28 cellular contexts compared by ENCODE assay signal in the genomic region with DNA sequence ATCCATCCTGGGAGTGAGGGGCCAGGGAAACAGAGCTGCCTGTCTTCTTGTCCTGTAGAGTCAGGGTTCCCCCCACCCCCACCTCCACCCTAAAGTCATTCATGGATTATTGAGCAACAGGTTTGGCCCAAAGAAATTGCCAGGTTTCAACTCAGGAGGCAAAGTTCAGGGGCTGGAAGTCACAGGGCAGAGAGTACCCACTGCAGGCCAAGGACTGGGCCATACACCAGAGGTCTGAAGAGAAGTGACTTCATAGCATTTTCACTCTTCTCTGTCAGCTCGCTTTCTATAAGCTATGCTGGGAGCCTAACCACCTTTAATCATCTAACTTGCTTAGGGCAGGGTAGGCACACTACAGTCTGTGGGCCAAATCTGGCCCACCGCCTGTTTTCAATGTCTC.
"Had no signal": no experiment of that assay in that cellular context is flagged by ENCODE, and none has a peak within 500 bp of the region (broad histone marks: within the 10 kb centered on the region; RNA-seq: fewer than 3 reads in every experiment).

No MANE protein-coding gene starts in this region.

- ATAC-seq: effector memory CD8-positive, alpha-beta T cell; psoas muscle; right cardiac atrium; stimulated activated memory B cell treated with anti-CD40 and anti-IgM and Interleukin-4, amounts not matched to agents 10 μg/mL and 1 μg/mL and 100 μg/mL, for 72 hours; stimulated activated naive CD8-positive, alpha-beta T cell treated with anti-CD3 and anti-CD28 coated beads, Interleukin-15, Interleukin-2, amounts not matched to agents 100 U/mL and 50 U/mL, for 24 hours had no signal

- H3K4me3 ChIP-seq: colonic mucosa, mucosa of descending colon, neural progenitor cell, ovary, psoas muscle, skin epidermis, spleen, testis, tibial artery had no signal

- H3K36me3 ChIP-seq: colonic mucosa, neural progenitor cell, ovary, spleen had no signal

- H3K4me3 Mint-ChIP-seq: immature natural killer cell; mesothelial cell of epicardium; naive B cell; nephron; stimulated activated memory B cell treated with anti-CD40 and anti-IgM and Interleukin-4, amounts not matched to agents 10 μg/mL and 1 μg/mL and 100 μg/mL, for 72 hours; type B pancreatic cell had no signal

- H3K27ac ChIP-seq: neural progenitor cell, ovary, psoas muscle, spleen, testis, tibial artery had no signal

- H2AFZ ChIP-seq: neural progenitor cell had no signal

- H3K9ac ChIP-seq: neural progenitor cell had no signal

- H3K36me3 Mint-ChIP-seq: neural progenitor cell had no signal

- H3K27me3 Mint-ChIP-seq: effector memory CD8-positive, alpha-beta T cell; naive B cell; stimulated activated memory B cell treated with anti-CD40 and anti-IgM and Interleukin-4, amounts not matched to agents 10 μg/mL and 1 μg/mL and 100 μg/mL, for 72 hours had no signal

- FAIRE-seq: endometrium, frontal cortex, keratinocyte had no signal

- H3K27me3 ChIP-seq: colonic mucosa, neural progenitor cell, ovary, spleen, testis, tibial artery had no signal

- H3K9me3 ChIP-seq: colonic mucosa, mucosa of descending colon, ovary, psoas muscle, testis had no signal

- DNase-seq: colonic mucosa; dermis blood vessel endothelial cell; effector memory CD8-positive, alpha-beta T cell; erythroblast; hypothalamus; immature natural killer cell; mesenchymal stem cell; mucosa of descending colon; naive B cell; nucleus accumbens; ovary; psoas muscle; right cardiac atrium; spleen; stimulated activated CD4-positive, alpha-beta T cell treated with anti-CD3 and anti-CD28 coated beads, Interleukin-4, amount 100 ng/mL, for 4 hours; stimulated activated naive CD8-positive, alpha-beta T cell treated with anti-CD3 and anti-CD28 coated beads, Interleukin-15, Interleukin-2, amounts not matched to agents 100 U/mL and 50 U/mL, for 24 hours; substantia nigra; testis; tibial artery had no signal

- H3K4me1 Mint-ChIP-seq: nephron had no signal

- H3K4me1 ChIP-seq: psoas muscle had no signal

- H3K27ac Mint-ChIP-seq: effector memory CD8-positive, alpha-beta T cell; immature natural killer cell; mesothelial cell of epicardium; nephron; neural progenitor cell; stimulated activated memory B cell treated with anti-CD40 and anti-IgM and Interleukin-4, amounts not matched to agents 10 μg/mL and 1 μg/mL and 100 μg/mL, for 72 hours; type B pancreatic cell had no signal
